Comparison of ENCODE assay signal across 1 cellular context in the genomic region with DNA sequence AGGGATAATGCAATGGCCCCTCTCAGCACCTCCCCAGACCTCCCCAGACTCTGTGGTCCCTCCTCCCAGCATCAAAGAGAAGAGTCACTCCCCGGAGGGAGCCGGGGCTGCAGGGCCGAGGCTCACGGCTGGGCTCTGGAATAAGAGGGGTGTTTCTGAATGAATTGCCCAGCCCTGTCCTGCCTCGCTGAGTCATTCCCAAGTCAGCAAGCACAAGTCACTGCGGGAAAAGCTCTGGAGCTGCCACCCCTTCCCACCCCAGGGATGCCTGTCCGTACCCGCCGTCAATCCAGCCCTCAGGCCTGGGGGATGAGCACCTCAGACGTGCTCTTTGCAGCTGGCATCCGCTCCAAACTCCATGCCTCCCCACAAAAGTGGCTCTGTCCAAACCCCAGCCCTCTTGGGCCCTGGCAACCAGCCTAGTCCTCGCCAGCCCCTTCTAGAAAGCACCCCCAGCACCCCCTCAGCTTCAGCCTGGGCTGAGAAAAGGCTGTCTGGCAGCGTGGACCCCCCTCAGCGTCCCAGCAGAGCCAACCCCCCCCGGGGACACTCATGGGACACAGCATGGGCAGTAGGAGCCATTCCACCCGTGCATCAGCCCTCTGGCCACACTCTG.
TF ChIP-seq lines count a peak whose summit lies in the region.

No MANE protein-coding gene starts in this region.

TF ChIP-seq in WTC11, 78 proteins besides CTCF, POLR2A, EP300 and RAD21 (continued from another document):
- no peak for TF ChIP-seq E2F1 (CRISPR knock-in tag; IDR thresholded peaks at IDR 0.05)
- no peak for TF ChIP-seq IRF2 (CRISPR knock-in tag; IDR thresholded peaks at IDR 0.05; ENCODE audit: borderline replicate concordance, low read depth)
- no peak for TF ChIP-seq SMAD4 (CRISPR knock-in tag; IDR thresholded peaks at IDR 0.05)
- TF ChIP-seq JUN (CRISPR knock-in tag; IDR thresholded peaks at IDR 0.05) = no peak
- TF ChIP-seq, protein P1, sequence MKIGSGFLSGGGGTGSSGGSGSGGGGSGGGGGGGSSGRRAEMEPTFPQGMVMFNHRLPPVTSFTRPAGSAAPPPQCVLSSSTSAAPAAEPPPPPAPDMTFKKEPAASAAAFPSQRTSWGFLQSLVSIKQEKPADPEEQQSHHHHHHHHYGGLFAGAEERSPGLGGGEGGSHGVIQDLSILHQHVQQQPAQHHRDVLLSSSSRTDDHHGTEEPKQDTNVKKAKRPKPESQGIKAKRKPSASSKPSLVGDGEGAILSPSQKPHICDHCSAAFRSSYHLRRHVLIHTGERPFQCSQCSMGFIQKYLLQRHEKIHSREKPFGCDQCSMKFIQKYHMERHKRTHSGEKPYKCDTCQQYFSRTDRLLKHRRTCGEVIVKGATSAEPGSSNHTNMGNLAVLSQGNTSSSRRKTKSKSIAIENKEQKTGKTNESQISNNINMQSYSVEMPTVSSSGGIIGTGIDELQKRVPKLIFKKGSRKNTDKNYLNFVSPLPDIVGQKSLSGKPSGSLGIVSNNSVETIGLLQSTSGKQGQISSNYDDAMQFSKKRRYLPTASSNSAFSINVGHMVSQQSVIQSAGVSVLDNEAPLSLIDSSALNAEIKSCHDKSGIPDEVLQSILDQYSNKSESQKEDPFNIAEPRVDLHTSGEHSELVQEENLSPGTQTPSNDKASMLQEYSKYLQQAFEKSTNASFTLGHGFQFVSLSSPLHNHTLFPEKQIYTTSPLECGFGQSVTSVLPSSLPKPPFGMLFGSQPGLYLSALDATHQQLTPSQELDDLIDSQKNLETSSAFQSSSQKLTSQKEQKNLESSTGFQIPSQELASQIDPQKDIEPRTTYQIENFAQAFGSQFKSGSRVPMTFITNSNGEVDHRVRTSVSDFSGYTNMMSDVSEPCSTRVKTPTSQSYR (CRISPR knock-in tag; IDR thresholded peaks at IDR 0.05) = no peak
- no peak for TF ChIP-seq NFYB (CRISPR knock-in tag; conservative IDR thresholded peaks at IDR 0.05; ENCODE audit: low read depth)
- TF ChIP-seq CREB1 (CRISPR knock-in tag; IDR thresholded peaks at IDR 0.05) = no peak
- TF ChIP-seq ZNF532 (CRISPR knock-in tag; IDR thresholded peaks at IDR 0.05; ENCODE audit: borderline replicate concordance) = no peak
